In genomic region chr1:6118415-6118814, GRCh38 we compare ENCODE assay signal across 13 cellular contexts.
"Had no signal": no experiment of that assay in that cellular context is flagged by ENCODE, and none has a peak within 500 bp of the region (broad histone marks: within the 10 kb centered on the region; RNA-seq: fewer than 3 reads in every experiment).

No MANE protein-coding gene starts in this region.

- DNase-seq: activated CD4-positive, alpha-beta T cell treated with anti-CD3 and anti-CD28 coated beads, Interleukin-2, amount 10 ng/mL, durations not matched to agents 7 days and 5 days; activated CD8-positive, alpha-beta memory T cell treated with anti-CD3 and anti-CD28 coated beads, Interleukin-2, amount 50 U/mL, for 48 hours; central memory CD4-positive, alpha-beta T cell; midbrain; stimulated activated CD4-positive, alpha-beta T cell treated with anti-CD3 and anti-CD28 coated beads, Interleukin-2, amount 100 ng/mL, for 24 hours; stomach had no signal

- FAIRE-seq: islet of Langerhans had no signal

- H3K27ac ChIP-seq: coronary artery, esophagus muscularis mucosa, stomach, thoracic aorta, upper lobe of right lung had no signal

- H3K9me3 ChIP-seq: upper lobe of right lung had no signal

- H3K4me1 ChIP-seq: esophagus muscularis mucosa, stomach, upper lobe of right lung had no signal

- H3K4me3 ChIP-seq: coronary artery, esophagus muscularis mucosa, lung, stomach, thoracic aorta, upper lobe of right lung had no signal

- ATAC-seq: sciatic nerve, upper lobe of right lung had no signal

- H3K36me3 ChIP-seq: stomach, thoracic aorta, upper lobe of right lung had no signal

- H3K27me3 ChIP-seq: esophagus muscularis mucosa, stomach, upper lobe of right lung had no signal
